ENCODE assay signal across 28 cellular contexts in genomic region chr9:111153973-111154590, GRCh38.
DNase-seq lines count a peak whose midpoint lies in the region; ATAC-seq and TF ChIP-seq lines count a peak whose summit lies in the region.
"Had no signal": no experiment of that assay in that cellular context is flagged by ENCODE, and none has a peak within 500 bp of the region (broad histone marks: within the 10 kb centered on the region; RNA-seq: fewer than 3 reads in every experiment).

No MANE protein-coding gene starts in this region.

- H3K79me1 ChIP-seq in IMR-90 (ENCODE audit: low read depth in 1 of 2, low read length in 2 of 2) (no peaks in the 10 kb centered on the region), mesenchymal stem cell (replicated peaks; ENCODE audit: low read length, poor library complexity, severe bottlenecking) (peaks cover 1% of the 10 kb centered on the region)

- H3K4me1 Mint-ChIP-seq in activated CD4-positive, alpha-beta T cell treated with anti-CD3 and anti-CD28 coated beads, Interleukin-2, amount 10 ng/mL, durations not matched to agents 7 days and 5 days = no peaks in the 10 kb centered on the region
- H3K4me1 Mint-ChIP-seq: T-cell had no signal

- no peak overlapping the region for H3K4me3 Mint-ChIP-seq in activated CD4-positive, alpha-beta T cell treated with anti-CD3 and anti-CD28 coated beads, Interleukin-2, amount 10 ng/mL, durations not matched to agents 7 days and 5 days
- H3K4me3 Mint-ChIP-seq: effector memory CD8-positive, alpha-beta T cell; T-cell had no signal

- CTCF ChIA-PET in A673 (lab: Charles Lee) (no interaction called here), IMR-90 (lab: Yijun Ruan, JAX) (no interaction called here)
- CTCF ChIA-PET in activated CD4-positive, alpha-beta T cell treated with anti-CD3 and anti-CD28 coated beads, Interleukin-2, amount 10 ng/mL, durations not matched to agents 7 days and 5 days (lab: Charles Lee) = no interaction called here

- H4K20me1 ChIP-seq in IMR-90 (ENCODE audit: insufficient read depth, low read length) = no peaks in the 10 kb centered on the region

- POLR2A ChIA-PET in A673 (lab: Charles Lee; ENCODE audit: low non-redundant PET) = no interaction called here
- POLR2A ChIA-PET in IMR-90 (lab: Charles Lee; ENCODE audit: unreplicated experiment) = interaction anchor here (0.7 kb wide), 1 partner anchor 616 kb away, joined by 3 read pairs; no protein-coding TSS in a partner anchor
- POLR2A ChIA-PET in activated CD4-positive, alpha-beta T cell treated with anti-CD3 and anti-CD28 coated beads, Interleukin-2, amount 10 ng/mL, durations not matched to agents 7 days and 5 days (lab: Charles Lee) = no interaction called here

- H3K27ac ChIP-seq in A673 (ENCODE audit: low read depth, low read length, poor library complexity, severe bottlenecking) = no peak overlapping the region
- no peak overlapping the region for H3K27ac ChIP-seq in IMR-90 (ENCODE audit: insufficient read depth, low read length)
- H3K27ac ChIP-seq in mesenchymal stem cell (ENCODE audit: low read length, poor library complexity, severe bottlenecking) = no peak overlapping the region
- H3K27ac ChIP-seq: breast epithelium, colonic mucosa, gastroesophageal sphincter, left ventricle myocardium inferior, prostate gland, stomach, tibial artery had no signal

- BruUV-seq in A673 (replicated peaks; lab: Mats Ljungman, UMichigan) = no TSS peak
- no TSS peak for BruUV-seq in IMR-90 (replicated peaks; lab: Mats Ljungman, UMichigan)

- H2BK15ac ChIP-seq in IMR-90 (ENCODE audit: low read depth, low read length) (no peak overlapping the region), mesenchymal stem cell (ENCODE audit: low read depth, poor library complexity, severe bottlenecking) (no peak overlapping the region)

- H3K4me2 ChIP-seq in IMR-90 (ENCODE audit: low read depth, low read length) (no peak overlapping the region), mesenchymal stem cell (ENCODE audit: low read length, poor library complexity, severe bottlenecking) (no peak overlapping the region)

- H3K36me3 ChIP-seq in A673 (ENCODE audit: insufficient read depth, low read length, poor library complexity, severe bottlenecking) = no peaks in the 10 kb centered on the region
- no peaks in the 10 kb centered on the region for H3K36me3 ChIP-seq in IMR-90 (ENCODE audit: control insufficient read depth, insufficient read depth, low read length)
- H3K36me3 ChIP-seq in mesenchymal stem cell (ENCODE audit: control insufficient read depth in 1 of 2, insufficient read depth in 2 of 2, low read depth in 1 of 2, low read length in 2 of 2) = no peaks in the 10 kb centered on the region
- H3K36me3 ChIP-seq: BE2C, breast epithelium, colonic mucosa, gastroesophageal sphincter, left ventricle myocardium inferior, prostate gland, stomach, tibial artery had no signal

- H2BK120ac ChIP-seq in IMR-90 (ENCODE audit: low read depth, low read length) = 0 out of 2 replicates have a peak overlapping the region, but pooled peaks have one; percentile 21
- no peak overlapping the region for H2BK120ac ChIP-seq in mesenchymal stem cell (ENCODE audit: low read depth, low read length)

- no peak overlapping the region for H2AK9ac ChIP-seq in IMR-90 (replicated peaks; ENCODE audit: low read depth, low read length, poor library complexity)

- no peak overlapping the region for H3K23ac ChIP-seq in IMR-90 (ENCODE audit: low read depth, low read length)
- H3K23ac ChIP-seq in mesenchymal stem cell (ENCODE audit: low read length in 2 of 2) = no peak overlapping the region

- peak overlapping the region; percentile 46 for H2AFZ ChIP-seq in IMR-90 (replicated peaks; ENCODE audit: low read length, poor library complexity)
- H2AFZ ChIP-seq in mesenchymal stem cell (ENCODE audit: low read depth, low read length) = no peak overlapping the region

- H3K4ac ChIP-seq in IMR-90 (ENCODE audit: low read depth, low read length) (peak overlapping the region; percentile 14; the same call in 1 of the 2 replicates), mesenchymal stem cell (ENCODE audit: low read depth in 1 of 2, low read length in 2 of 2) (no peak overlapping the region)

- H3K18ac ChIP-seq in IMR-90 (ENCODE audit: low read depth, low read length) = no peak overlapping the region
- H3K18ac ChIP-seq in mesenchymal stem cell (ENCODE audit: low read depth in 1 of 2, low read length in 2 of 2) = no peak overlapping the region

- ATAC-seq in IMR-90 (ENCODE audit: low read depth) (peak; percentile 80), HG03108 (IDR thresholded peaks at IDR 0.05; ENCODE audit: unreplicated experiment) (no peak)
- ATAC-seq: effector memory CD8-positive, alpha-beta T cell; gastroesophageal sphincter; Panc1; T-cell had no signal

- no peak overlapping the region for H4K5ac ChIP-seq in IMR-90 (ENCODE audit: low read depth, low read length)

- H3K36me3 Mint-ChIP-seq in activated CD4-positive, alpha-beta T cell treated with anti-CD3 and anti-CD28 coated beads, Interleukin-2, amount 10 ng/mL, durations not matched to agents 7 days and 5 days (ENCODE audit: low read depth) = no peaks in the 10 kb centered on the region
- H3K36me3 Mint-ChIP-seq: T-cell had no signal

- intact Hi-C loops in A673 (cut with micrococcal nuclease; ENCODE audit: unreplicated experiment) = no loop called here
- intact Hi-C loops in IMR-90 (cut with micrococcal nuclease) = no loop called here

- no peak overlapping the region for H2BK12ac ChIP-seq in mesenchymal stem cell (ENCODE audit: low read length in 2 of 2)

- H3K27ac Mint-ChIP-seq in activated CD4-positive, alpha-beta T cell treated with anti-CD3 and anti-CD28 coated beads, Interleukin-2, amount 10 ng/mL, durations not matched to agents 7 days and 5 days = no peak overlapping the region
- H3K27ac Mint-ChIP-seq: effector memory CD8-positive, alpha-beta T cell; T-cell had no signal

- H3K56ac ChIP-seq in IMR-90 (ENCODE audit: extremely low read depth, insufficient read depth, low read length) = no peak overlapping the region

- no peaks in the 10 kb centered on the region for H3K27me3 Mint-ChIP-seq in activated CD4-positive, alpha-beta T cell treated with anti-CD3 and anti-CD28 coated beads, Interleukin-2, amount 10 ng/mL, durations not matched to agents 7 days and 5 days
- H3K27me3 Mint-ChIP-seq: effector memory CD8-positive, alpha-beta T cell; T-cell had no signal

- H3K4me3 ChIP-seq in A673 (ENCODE audit: low read depth, low read length, poor library complexity, severe bottlenecking) = no peak overlapping the region
- H3K4me3 ChIP-seq in IMR-90 (ENCODE audit: insufficient read depth, low read depth, low read length) = no peak overlapping the region
- H3K4me3 ChIP-seq in mesenchymal stem cell (ENCODE audit: insufficient read depth in 1 of 2, low read depth in 1 of 2, low read length in 2 of 2) = no peak overlapping the region
- H3K4me3 ChIP-seq: breast epithelium, colonic mucosa, gastroesophageal sphincter, left ventricle myocardium inferior, prostate gland, stomach, tibial artery had no signal

- no peak for TF ChIP-seq RAD21 in IMR-90 (IDR thresholded peaks at IDR 0.05; ENCODE audit: low read length)

- peak; percentile 39 for DNase-seq in A673 (ENCODE audit: low spot score)
- DNase-seq in IMR-90 = peak; percentile 55
- DNase-seq in astrocyte of the hippocampus (ENCODE audit: low read depth, low spot score) = peak; percentile 22
- peak; percentile 40 for DNase-seq in mesenchymal stem cell
- no peak for DNase-seq in activated CD4-positive, alpha-beta T cell treated with anti-CD3 and anti-CD28 coated beads, Interleukin-2, amount 10 ng/mL, durations not matched to agents 7 days and 5 days
- DNase-seq in ureter (ENCODE audit: low spot score) = no peak
- DNase-seq in GM03348 (ENCODE audit: low spot score) = no peak
- DNase-seq: 8988T; activated CD4-positive, CD25-positive, alpha-beta regulatory T cell treated with anti-CD3 and anti-CD28 coated beads, Interleukin-2, amount 50 U/mL, for 72 hours; activated gamma-delta T cell; BE2C; colonic mucosa; DND-41; effector memory CD8-positive, alpha-beta T cell; hypothalamus; Karpas-422; left ventricle myocardium inferior; NCI-H1694; NCI-H2171 treated with DMSO at 0.1 percent for 48 hours; NCI-H526; stomach; T-cell; tibial artery had no signal

- H2BK5ac ChIP-seq in IMR-90 (ENCODE audit: low read depth, low read length, poor library complexity, severe bottlenecking) = no peak overlapping the region
- H2BK5ac ChIP-seq in mesenchymal stem cell (ENCODE audit: low read depth, low read length, poor library complexity, severe bottlenecking) = no peak overlapping the region

- dilution Hi-C loops in IMR-90 (cut with HindIII; ENCODE audit: low sequenced_read_pairs, unreplicated experiment) = no loop called here

- TF ChIP-seq CTCF in A673 (conservative IDR thresholded peaks at IDR 0.05; ENCODE audit: low read depth, low read length) (no peak), IMR-90 (conservative IDR thresholded peaks at IDR 0.05; ENCODE audit: low read depth, low read length) (no peak)

- H3K9ac ChIP-seq in IMR-90 (ENCODE audit: low read depth, low read length) (no peak overlapping the region), mesenchymal stem cell (ENCODE audit: low read length) (no peak overlapping the region)

- H4K91ac ChIP-seq in IMR-90 (ENCODE audit: insufficient read depth, low read depth, low read length) (no peak overlapping the region), mesenchymal stem cell (ENCODE audit: low read length) (no peak overlapping the region)

- in situ Hi-C loops in IMR-90 (cut with MboI; ENCODE audit: low sequenced_read_pairs) = no loop called here

- H3K27me3 ChIP-seq in A673 (replicated peaks; ENCODE audit: insufficient read depth, low read depth, low read length, poor library complexity) (no peaks in the 10 kb centered on the region), IMR-90 (ENCODE audit: control insufficient read depth, insufficient read depth, low read length) (no peaks in the 10 kb centered on the region), mesenchymal stem cell (ENCODE audit: control insufficient read depth in 1 of 2, insufficient read depth in 1 of 2, low read length in 2 of 2) (no peaks in the 10 kb centered on the region)
- H3K27me3 ChIP-seq: BE2C, breast epithelium, colonic mucosa, gastroesophageal sphincter, stomach, tibial artery had no signal

- H3K9me1 ChIP-seq in IMR-90 (ENCODE audit: insufficient read depth, low read length) = peaks cover 3% of the 10 kb centered on the region; the same call in 1 of the 2 replicates

- H3K14ac ChIP-seq in IMR-90 (replicated peaks; ENCODE audit: low read depth, low read length) (0 out of 2 replicates have a peak overlapping the region, but pooled peaks have one; percentile 21), mesenchymal stem cell (ENCODE audit: low read length in 2 of 2) (no peak overlapping the region)

- H4K8ac ChIP-seq in IMR-90 (ENCODE audit: low read depth in 2 of 2, low read length in 2 of 2) (no peak overlapping the region), mesenchymal stem cell (ENCODE audit: low read length) (no peak overlapping the region)

- H3K4me1 ChIP-seq in A673 (ENCODE audit: insufficient read depth, low read length, poor library complexity, severe bottlenecking) = peaks cover 11% of the 10 kb centered on the region
- peaks cover 4% of the 10 kb centered on the region for H3K4me1 ChIP-seq in IMR-90 (ENCODE audit: control insufficient read depth, insufficient read depth, low read length)
- peaks cover 4% of the 10 kb centered on the region for H3K4me1 ChIP-seq in mesenchymal stem cell (ENCODE audit: control insufficient read depth, insufficient read depth, low read depth, low read length)
- H3K4me1 ChIP-seq: BE2C, breast epithelium, colonic mucosa, gastroesophageal sphincter, left ventricle myocardium inferior, prostate gland, tibial artery had no signal

- no peak overlapping the region for H2BK20ac ChIP-seq in IMR-90 (ENCODE audit: low read depth, low read length)

- no peak for TF ChIP-seq POLR2A in IMR-90 (IDR thresholded peaks at IDR 0.05; ENCODE audit: low read depth, low read length)

- H3K9me3 Mint-ChIP-seq in activated CD4-positive, alpha-beta T cell treated with anti-CD3 and anti-CD28 coated beads, Interleukin-2, amount 10 ng/mL, durations not matched to agents 7 days and 5 days = no peaks in the 10 kb centered on the region
- H3K9me3 Mint-ChIP-seq: effector memory CD8-positive, alpha-beta T cell; T-cell had no signal

- no CpG with 5 or more reads among the region's 1 CpG for WGBS in IMR-90 (ENCODE audit: extremely low coverage in 2 of 2, insufficient read length in 1 of 2), 2 experiments
- 83% methylated on average over 1 of the region's 1 CpG for WGBS in mesenchymal stem cell

- H3K9me3 ChIP-seq in A673 (ENCODE audit: low read depth, low read length, poor library complexity, severe bottlenecking) = no peaks in the 10 kb centered on the region
- no peaks in the 10 kb centered on the region for H3K9me3 ChIP-seq in IMR-90 (ENCODE audit: control insufficient read depth, insufficient read depth, low read length)
- H3K9me3 ChIP-seq in mesenchymal stem cell (ENCODE audit: control insufficient read depth, low read length) = no peaks in the 10 kb centered on the region
- H3K9me3 ChIP-seq: BE2C, breast epithelium, colonic mucosa, gastroesophageal sphincter, left ventricle myocardium inferior, prostate gland, stomach, tibial artery had no signal

- peak overlapping the region; percentile 47; the same call in 1 of the 2 replicates for H2AK5ac ChIP-seq in IMR-90 (ENCODE audit: low read depth, low read length)
- H2AK5ac ChIP-seq in mesenchymal stem cell (ENCODE audit: low read length, severe bottlenecking) = no peak overlapping the region

Comparison
In these comparisons a context has a peak if more than half of its experiments do, and no peak if none do; other contexts are left out.
1. DNase-seq: peak in A673 (single experiment), IMR-90 (single experiment), astrocyte of the hippocampus (single experiment) and mesenchymal stem cell (single experiment); none in activated CD4-positive, alpha-beta T cell treated with anti-CD3 and anti-CD28 coated beads, Interleukin-2, amount 10 ng/mL, durations not matched to agents 7 days and 5 days (single experiment), ureter (single experiment) and GM03348 (single experiment).